Comparison of ENCODE assay signal across 25 cellular contexts in genomic region chr1:182702826-182703524, GRCh38. TPM values are rescaled to one million over a fixed set of nuclear protein-coding genes. Genes with fewer than 3 reads are reported as not detected.
DNase-seq lines count a peak whose midpoint lies in the region; ATAC-seq and TF ChIP-seq lines count a peak whose summit lies in the region.
"Had no signal": no experiment of that assay in that cellular context is flagged by ENCODE, and none has a peak within 500 bp of the region (broad histone marks: within the 10 kb centered on the region; RNA-seq: fewer than 3 reads in every experiment).

No MANE protein-coding gene starts in this region.

- H3K36me3 ChIP-seq in effector memory CD4-positive, alpha-beta T cell (ENCODE audit: control insufficient read depth, insufficient read depth, low read length): no peaks in the 10 kb centered on the region
- no peaks in the 10 kb centered on the region for H3K36me3 ChIP-seq in brain microvascular endothelial cell (replicated peaks)
- H3K36me3 ChIP-seq: MG63, ovary, SJSA1, tibial artery had no signal

- H3K4me3 ChIP-seq in LNCaP clone FGC (ENCODE audit: low read depth, low read length) (peak overlapping the region; percentile 9), brain microvascular endothelial cell (ENCODE audit: low read depth, low read length) (no peak overlapping the region)
- H3K4me3 ChIP-seq in effector memory CD4-positive, alpha-beta T cell (ENCODE audit: insufficient read depth, low read depth, low read length, poor library complexity, severe bottlenecking): no peak overlapping the region
- H3K4me3 ChIP-seq: GM23248, MG63, ovary, SJSA1, tibial artery had no signal

- in situ Hi-C loops in brain microvascular endothelial cell (cut with HindIII; ENCODE audit: low pct_ligation_motif_present, low sequenced_read_pairs): no loop called here

- no peaks in the 10 kb centered on the region for H3K4me1 ChIP-seq in effector memory CD4-positive, alpha-beta T cell (ENCODE audit: control insufficient read depth, insufficient read depth, low read length, poor library complexity, severe bottlenecking)
- H3K4me1 ChIP-seq: foreskin keratinocyte, SJSA1 had no signal

- no peaks in the 10 kb centered on the region for H3K27me3 ChIP-seq in effector memory CD4-positive, alpha-beta T cell (replicated peaks; ENCODE audit: control insufficient read depth, insufficient read depth, low read length, poor library complexity, severe bottlenecking)
- no peaks in the 10 kb centered on the region for H3K27me3 ChIP-seq in brain microvascular endothelial cell (replicated peaks)
- H3K27me3 ChIP-seq: MG63, ovary, SJSA1, tibial artery had no signal

- H3K27ac ChIP-seq in VCaP: peak overlapping the region; percentile 84
- H3K27ac ChIP-seq in effector memory CD4-positive, alpha-beta T cell (ENCODE audit: insufficient read depth, low read length, poor library complexity, severe bottlenecking): no peak overlapping the region
- no peak overlapping the region for H3K27ac ChIP-seq in brain microvascular endothelial cell
- H3K27ac ChIP-seq: foreskin keratinocyte, GM23248, ovary, SJSA1, tibial artery had no signal

- no peak for ATAC-seq in GM18511 (IDR thresholded peaks at IDR 0.05; ENCODE audit: unreplicated experiment)
- ATAC-seq in esophagus mucosa: no peak
- ATAC-seq: CD8-positive, alpha-beta T cell; foreskin keratinocyte; right cardiac atrium; T-helper 17 cell had no signal

- H3K9me3 ChIP-seq in effector memory CD4-positive, alpha-beta T cell (ENCODE audit: control insufficient read depth, low read length): no peaks in the 10 kb centered on the region
- H3K9me3 ChIP-seq: MG63, ovary, SJSA1, tibial artery had no signal

- TF ChIP-seq CTCF in LNCaP clone FGC (IDR thresholded peaks at IDR 0.05; ENCODE audit: control insufficient read depth, extremely low read depth, insufficient read depth) (no peak), VCaP (conservative IDR thresholded peaks at IDR 0.05) (no peak), brain microvascular endothelial cell (IDR thresholded peaks at IDR 0.05; ENCODE audit: low read depth, low read length, missing control alignments) (no peak)

- DNase-seq in DMS53 (lab: John Stamatoyannopoulos, UW) (peak; percentile 71), LNCaP clone FGC (ENCODE audit: low read depth) (peak; percentile 54), NCI-H2081 treated with DMSO at 0.1 percent for 48 hours (lab: John Stamatoyannopoulos, UW) (peak; percentile 31), brain microvascular endothelial cell (no peak)
- no peak for DNase-seq in effector memory CD4-positive, alpha-beta T cell
- DNase-seq: activated CD4-positive, alpha-beta T cell treated with anti-CD3 and anti-CD28 coated beads, Interleukin-2, amount 50 U/mL, for 4 hours; activated CD8-positive, alpha-beta memory T cell treated with anti-CD3 and anti-CD28 coated beads, Interleukin-2, amount 50 U/mL, for 48 hours; activated effector memory CD4-positive, alpha-beta T cell treated with Interleukin-2 at 50 U/mL for 16 hours; activated naive CD8-positive, alpha-beta T cell treated with anti-CD3 and anti-CD28 coated beads, Interleukin-2, amount 10 ng/mL, durations not matched to agents 7 days and 5 days; CD8-positive, alpha-beta T cell; erythroblast; foreskin keratinocyte; GM23248; hippocampal formation; MG63; NCI-H2171 treated with DMSO at 0.1 percent for 48 hours; ovary; right cardiac atrium; T-helper 17 cell; tibial artery had no signal

RNA-seq across cellular contexts. Expression of gene RGS8, which starts 18.6 kb away (rescaled TPM):
- total RNA-seq in esophagus mucosa: not detected
- total RNA-seq: activated naive CD8-positive, alpha-beta T cell treated with anti-CD3 and anti-CD28 coated beads, Interleukin-2, amount 10 ng/mL, durations not matched to agents 7 days and 5 days; CD8-positive, alpha-beta T cell; foreskin keratinocyte; GM23248; mononuclear cell; T-helper 17 cell had no signal

Comparison
In these comparisons a context has a peak if more than half of its experiments do, and no peak if none do; other contexts are left out.
1. DNase-seq: peak in DMS53 (single experiment), LNCaP clone FGC (single experiment) and NCI-H2081 treated with DMSO at 0.1 percent for 48 hours (single experiment); none in effector memory CD4-positive, alpha-beta T cell (0 of 3) and brain microvascular endothelial cell (single experiment).